7 cellular contexts compared by ENCODE assay signal in genomic region chrX:40152706-40153334, GRCh38. TPM values are rescaled to one million over a fixed set of nuclear protein-coding genes. Genes with fewer than 3 reads are reported as not detected.
A peak's percentile ranks its signal among the peaks of the same experiment; 100 is the strongest.
DNase-seq lines count a peak whose midpoint lies in the region; ATAC-seq and TF ChIP-seq lines count a peak whose summit lies in the region.

No MANE protein-coding gene starts in this region.

- no peaks in the 10 kb centered on the region for H3K36me3 Mint-ChIP-seq in MCF 10A (ENCODE audit: insufficient read depth, unreplicated experiment)
- no peaks in the 10 kb centered on the region for H3K36me3 Mint-ChIP-seq in stimulated activated memory B cell treated with anti-CD40 and anti-IgM and Interleukin-4, amounts not matched to agents 10 μg/mL and 1 μg/mL and 100 μg/mL, for 72 hours

- TF ChIP-seq CTCF in GM10248 (IDR thresholded peaks at IDR 0.05; ENCODE audit: control extremely low read depth, extremely low read depth, low read depth, missing control alignments), result no peak
- TF ChIP-seq CTCF in Loucy (conservative IDR thresholded peaks at IDR 0.05; ENCODE audit: low read length), result no peak
- no peak for TF ChIP-seq CTCF in MCF 10A (IDR thresholded peaks at IDR 0.05; ENCODE audit: unreplicated experiment)

- peak overlapping the region; percentile 87 for H3K4me2 ChIP-seq in Loucy (ENCODE audit: low read depth, low read length, poor library complexity, severe bottlenecking)

- no peaks in the 10 kb centered on the region for H3K9me3 Mint-ChIP-seq in MCF 10A (ENCODE audit: unreplicated experiment)
- no peaks in the 10 kb centered on the region for H3K9me3 Mint-ChIP-seq in stimulated activated memory B cell treated with anti-CD40 and anti-IgM and Interleukin-4, amounts not matched to agents 10 μg/mL and 1 μg/mL and 100 μg/mL, for 72 hours

- H3K9me3 ChIP-seq in Loucy (ENCODE audit: insufficient read depth, low read depth, low read length), result no peaks in the 10 kb centered on the region

- peak; percentile 35 for DNase-seq in GM10248 (ENCODE audit: extremely low spot score)
- no peak for DNase-seq in MCF 10A (ENCODE audit: unreplicated experiment)
- peak; percentile 60 for DNase-seq in kidney tubule cell (ENCODE audit: low spot score)
- no peak for DNase-seq in activated CD8-positive, alpha-beta memory T cell treated with anti-CD3 and anti-CD28 coated beads for 24 hours

- peaks cover 56% of the 10 kb centered on the region for H3K79me2 ChIP-seq in Loucy (ENCODE audit: insufficient read depth, low read length)

- H3K27me3 Mint-ChIP-seq in MCF 10A (ENCODE audit: insufficient read depth, unreplicated experiment), result no peaks in the 10 kb centered on the region
- H3K27me3 Mint-ChIP-seq in stimulated activated memory B cell treated with anti-CD40 and anti-IgM and Interleukin-4, amounts not matched to agents 10 μg/mL and 1 μg/mL and 100 μg/mL, for 72 hours, result no peaks in the 10 kb centered on the region

- no peaks in the 10 kb centered on the region for H3K27me3 ChIP-seq in Loucy (ENCODE audit: insufficient read depth, low read length, poor library complexity, severe bottlenecking)

- no peak for ATAC-seq in stimulated activated memory B cell treated with anti-CD40 and anti-IgM and Interleukin-4, amounts not matched to agents 10 μg/mL and 1 μg/mL and 100 μg/mL, for 72 hours
- no peak for ATAC-seq in GM18498 (IDR thresholded peaks at IDR 0.05; ENCODE audit: unreplicated experiment)

- no peaks in the 10 kb centered on the region for H3K9me2 ChIP-seq in Loucy (replicated peaks; ENCODE audit: low read depth, low read length)

- no peaks in the 10 kb centered on the region for H3K4me1 Mint-ChIP-seq in MCF 10A (ENCODE audit: insufficient read depth, unreplicated experiment)
- peaks cover 20% of the 10 kb centered on the region for H3K4me1 Mint-ChIP-seq in stimulated activated memory B cell treated with anti-CD40 and anti-IgM and Interleukin-4, amounts not matched to agents 10 μg/mL and 1 μg/mL and 100 μg/mL, for 72 hours

- H3F3A ChIP-seq in Loucy (ENCODE audit: low read depth), result peaks cover 6% of the 10 kb centered on the region; the same call in 1 of the 2 replicates

- no peaks in the 10 kb centered on the region for H3K36me3 ChIP-seq in Loucy (ENCODE audit: insufficient read depth, low read length)

- POLR2A ChIA-PET in GM10248 (lab: Yijun Ruan, JAX) (no interaction called here), MCF 10A (lab: Yijun Ruan, JAX) (interaction anchor here (0.6 to 1.9 kb wide), 3 partner anchors 48 to 147 kb away, joined by 3 to 14 read pairs (median 4); partner anchors contain the start of gene BCOR)

- H2AFZ ChIP-seq in Loucy (ENCODE audit: low read length), result no peak overlapping the region

- CTCF ChIA-PET in GM10248 (lab: Yijun Ruan, JAX) (interaction anchor here (1.4 kb wide), 1 partner anchor 20 kb away, joined by 3 read pairs; no protein-coding TSS in a partner anchor), MCF 10A (lab: Yijun Ruan, JAX) (interaction anchor here (0.6 to 0.7 kb wide), 3 partner anchors 12 to 1810 kb away, joined by 3 to 5 read pairs (median 4); no protein-coding TSS in a partner anchor)

- H3K9ac ChIP-seq in Loucy (ENCODE audit: low read depth, low read length, poor library complexity, severe bottlenecking), result peak overlapping the region; percentile 96

- H3K4me3 Mint-ChIP-seq in MCF 10A (ENCODE audit: unreplicated experiment), result peak overlapping the region; percentile 62
- H3K4me3 Mint-ChIP-seq in stimulated activated memory B cell treated with anti-CD40 and anti-IgM and Interleukin-4, amounts not matched to agents 10 μg/mL and 1 μg/mL and 100 μg/mL, for 72 hours, result peak overlapping the region; percentile 81

- intact Hi-C loops in MCF 10A (cut with micrococcal nuclease), result loop anchor here (2.0 to 10.0 kb wide), 4 partner anchors 56 to 422 kb away; partner anchors contain the start of gene BCOR

- peaks cover 43% of the 10 kb centered on the region for H3K4me1 ChIP-seq in Loucy (ENCODE audit: insufficient read depth, low read length, poor library complexity, severe bottlenecking)

- H3K4me3 ChIP-seq in Loucy (ENCODE audit: low read length, poor library complexity, severe bottlenecking), result peak overlapping the region; percentile 80

- peaks cover 2% of the 10 kb centered on the region for H4K20me1 ChIP-seq in Loucy (ENCODE audit: insufficient read depth, low read length, poor library complexity, severe bottlenecking)

- H3K27ac Mint-ChIP-seq in MCF 10A (ENCODE audit: low read depth, unreplicated experiment), result no peak overlapping the region
- peak overlapping the region; percentile 49 for H3K27ac Mint-ChIP-seq in stimulated activated memory B cell treated with anti-CD40 and anti-IgM and Interleukin-4, amounts not matched to agents 10 μg/mL and 1 μg/mL and 100 μg/mL, for 72 hours

- no TSS peak for BruUV-seq in MCF 10A (replicated peaks; lab: Mats Ljungman, UMichigan)

RNA-seq across cellular contexts. Expression of gene BCOR, which starts 55.1 kb away (rescaled TPM):
- 7.5 and 12.0 TPM in 2 replicates for total RNA-seq in MCF 10A (2022)

Comparison
In these comparisons a context has a peak if more than half of its experiments do, and no peak if none do; other contexts are left out.
1. DNase-seq: peak in GM10248 (single experiment) and kidney tubule cell (single experiment); none in MCF 10A (single experiment) and activated CD8-positive, alpha-beta memory T cell treated with anti-CD3 and anti-CD28 coated beads for 24 hours (single experiment).